17 cellular contexts compared by ENCODE assay signal in the genomic region with DNA sequence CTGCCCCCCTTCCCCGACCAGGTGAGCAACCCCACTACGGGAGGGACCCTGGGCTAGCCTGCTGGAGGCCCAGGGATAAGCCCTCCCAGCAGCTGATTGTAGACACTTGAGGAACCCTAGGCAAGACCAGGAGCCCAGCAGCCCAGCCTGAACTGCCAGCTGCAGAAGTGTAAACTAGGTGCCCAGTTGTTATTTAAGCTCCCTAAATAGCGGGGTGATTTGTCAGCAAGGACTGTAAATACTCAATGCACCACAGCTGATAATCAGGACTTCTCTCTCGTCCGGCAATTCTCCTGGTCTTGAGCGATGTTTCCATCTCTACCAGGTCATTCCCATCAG. TPM values are rescaled to one million over a fixed set of nuclear protein-coding genes. Genes with fewer than 3 reads are reported as not detected.
DNase-seq lines count a peak whose midpoint lies in the region; ATAC-seq, FAIRE-seq and TF ChIP-seq lines count a peak whose summit lies in the region.
"Had no signal": no experiment of that assay in that cellular context is flagged by ENCODE, and none has a peak within 500 bp of the region (broad histone marks: within the 10 kb centered on the region; RNA-seq: fewer than 3 reads in every experiment).

No MANE protein-coding gene starts in this region.

- no peak overlapping the region for H3K27ac ChIP-seq in HepG2 (ENCODE audit: extremely low read length, insufficient read depth, low read length)
- H3K27ac ChIP-seq in right lobe of liver: peak overlapping the region in 1 of 3 donors; percentile 45
- peak overlapping the region in 3 of 4 donors; percentile 37 to 56 (median 40) for H3K27ac ChIP-seq in esophagus muscularis mucosa (replicated peaks in 1 of 4)
- H3K27ac ChIP-seq in neuronal stem cell (replicated peaks; ENCODE audit: low read length): no peak overlapping the region
- peak overlapping the region; percentile 46 for H3K27ac ChIP-seq in vagina

- H3K4me1 ChIP-seq in HepG2 (ENCODE audit: insufficient read depth, low read length) (peaks cover 42% of the 10 kb centered on the region), right lobe of liver (peaks cover 0 to 24% (median 1%) of the 10 kb centered on the region in 4 donors), esophagus muscularis mucosa (peaks cover 50 to 82% (median 78%) of the 10 kb centered on the region in 4 donors), neuronal stem cell (ENCODE audit: control insufficient read depth in 2 of 2, insufficient read depth in 1 of 2, low read depth in 1 of 2, low read length in 2 of 2) (peaks cover 16 to 17% of the 10 kb centered on the region in 2 donors), vagina (peaks cover 63% of the 10 kb centered on the region)

- no peak overlapping the region for H2AK5ac ChIP-seq in neuronal stem cell (ENCODE audit: low read depth, low read length)

- no peak for TF ChIP-seq RAD21 in HepG2 (CRISPR knock-in tag; IDR thresholded peaks at IDR 0.05)

- TF ChIP-seq POLR2A in HepG2 (IDR thresholded peaks at IDR 0.05; ENCODE audit: insufficient read depth in 1 of 2, low read depth in 2 of 2, low read length in 2 of 2) (no peak), right lobe of liver (IDR thresholded peaks at IDR 0.05) (no peak), esophagus muscularis mucosa (IDR thresholded peaks at IDR 0.05; ENCODE audit: low read depth) (no peak), vagina (IDR thresholded peaks at IDR 0.05) (no peak)

- no peaks in the 10 kb centered on the region for H3K36me3 ChIP-seq in HepG2 (replicated peaks in 1 of 2; ENCODE audit: control insufficient read depth in 1 of 2, insufficient read depth in 2 of 2, low read length in 2 of 2)
- H3K36me3 ChIP-seq in right lobe of liver: no peaks in the 10 kb centered on the region
- H3K36me3 ChIP-seq in esophagus muscularis mucosa: no peaks in the 10 kb centered on the region
- no peaks in the 10 kb centered on the region for H3K36me3 ChIP-seq in neuronal stem cell (replicated peaks in 1 of 2; ENCODE audit: control insufficient read depth in 2 of 2, insufficient read depth in 2 of 2, low read length in 2 of 2)
- no peaks in the 10 kb centered on the region for H3K36me3 ChIP-seq in vagina

- no peak overlapping the region for H3K23ac ChIP-seq in neuronal stem cell (ENCODE audit: low read depth, low read length, poor library complexity)

- no peak overlapping the region for H4K91ac ChIP-seq in neuronal stem cell (ENCODE audit: low read depth, low read length, poor library complexity)

- H4K20me1 ChIP-seq in HepG2 (ENCODE audit: insufficient read depth, low read length): peaks cover 10% of the 10 kb centered on the region

- H3K4ac ChIP-seq in neuronal stem cell (ENCODE audit: low read length): no peak overlapping the region

- H2AFZ ChIP-seq in HepG2 (ENCODE audit: low read length) (no peak overlapping the region), neuronal stem cell (ENCODE audit: low read length) (no peak overlapping the region)

- no peak overlapping the region for H4K8ac ChIP-seq in neuronal stem cell (ENCODE audit: low read depth, low read length)

- no peak for FAIRE-seq in HepG2 (lab: Jason Lieb, UNC)
- FAIRE-seq: endometrium, urothelium cell line had no signal

- H2BK12ac ChIP-seq in neuronal stem cell (ENCODE audit: low read length): no peak overlapping the region

- H3K79me2 ChIP-seq in HepG2 (ENCODE audit: insufficient read depth, low read length): peaks cover 51% of the 10 kb centered on the region

- H3K9ac ChIP-seq in HepG2 (ENCODE audit: insufficient read depth, low read depth, low read length): no peak overlapping the region
- no peak overlapping the region for H3K9ac ChIP-seq in neuronal stem cell (ENCODE audit: low read depth, low read length, poor library complexity)

- TF ChIP-seq EP300 in HepG2 (IDR thresholded peaks at IDR 0.05; ENCODE audit: low read depth in 2 of 2, low read length in 2 of 2) (no peak), HepG2 (CRISPR knock-in tag; IDR thresholded peaks at IDR 0.05; ENCODE audit: borderline replicate concordance) (no peak), esophagus muscularis mucosa (IDR thresholded peaks at IDR 0.05) (no peak)

- no peak overlapping the region for H3K18ac ChIP-seq in neuronal stem cell (ENCODE audit: low read length)

- no peaks in the 10 kb centered on the region for H3K9me3 ChIP-seq in HepG2 (ENCODE audit: low read length)
- H3K9me3 ChIP-seq in right lobe of liver: no peaks in the 10 kb centered on the region
- H3K9me3 ChIP-seq in esophagus muscularis mucosa: no peaks in the 10 kb centered on the region
- H3K9me3 ChIP-seq in neuronal stem cell (replicated peaks in 1 of 2; ENCODE audit: control insufficient read depth in 2 of 2, insufficient read depth in 1 of 2, low read depth in 1 of 2, low read length in 2 of 2): no peaks in the 10 kb centered on the region
- no peaks in the 10 kb centered on the region for H3K9me3 ChIP-seq in vagina

- BruUV-seq in HepG2 (replicated peaks; lab: Mats Ljungman, UMichigan): no TSS peak

- WGBS in HepG2 (ENCODE audit: low lambda C conversion rate): 84% methylated on average over 4 of the region's 6 CpGs
- 96% methylated on average over 3 of the region's 6 CpGs for WGBS in right lobe of liver (ENCODE audit: insufficient coverage, low coverage, low lambda C conversion rate, missing lambda C conversion rate)
- 93% methylated on average over 4 of the region's 6 CpGs for WGBS in esophagus muscularis mucosa
- WGBS in neuronal stem cell (ENCODE audit: extremely low coverage in 2 of 2, insufficient read length in 2 of 2, insufficient replicate concordance in 1 of 2), 2 donors: no CpG with 5 or more reads among the region's 6 CpGs

- in situ Hi-C loops in HepG2 (cut with HindIII; ENCODE audit: extremely low pct_ligation_motif_present, low pct_unique_long_range_greater_than_20kb): no loop called here

- ATAC-seq in HepG2: no peak
- ATAC-seq in right lobe of liver: no peak

- no peak overlapping the region for H3K14ac ChIP-seq in neuronal stem cell (ENCODE audit: low read length)

- TF ChIP-seq CTCF in HepG2 (CRISPR knock-in tag; IDR thresholded peaks at IDR 0.05) (no peak), right lobe of liver (IDR thresholded peaks at IDR 0.05) (no peak), esophagus muscularis mucosa (IDR thresholded peaks at IDR 0.05) (no peak), vagina (IDR thresholded peaks at IDR 0.05) (no peak)

- DNase-seq in HepG2 (ENCODE audit: low spot score) (no peak), right lobe of liver (no peak), esophagus muscularis mucosa (ENCODE audit: extremely low spot score) (no peak), neuronal stem cell (ENCODE audit: low spot score) (no peak), vagina (ENCODE audit: extremely low spot score in 2 of 2) (peak in 1 of 2 donors; percentile 52), DMS 273 (lab: John Stamatoyannopoulos, UW; ENCODE audit: unreplicated experiment) (no peak), epidermal melanocyte (ENCODE audit: insufficient read length, low spot score) (no peak)
- DNase-seq in stimulated activated CD4-positive, alpha-beta T cell treated with anti-CD3 and anti-CD28 coated beads, Interleukin-2, amount 100 ng/mL, for 24 hours: no peak
- DNase-seq: activated CD4-positive, alpha-beta T cell treated with anti-CD3 and anti-CD28 coated beads for 36 hours; activated T-cell treated with anti-CD3 and anti-CD28 coated beads, Interleukin-2, amount 50 U/mL, for 72 hours; HFFc6; left cardiac atrium; NCI-H2107; stimulated activated CD4-positive, alpha-beta T cell treated with anti-CD3 and anti-CD28 coated beads, Interleukin-15, amount 100 ng/mL, for 24 hours; T-helper 1 cell had no signal

- H2BK5ac ChIP-seq in neuronal stem cell (ENCODE audit: low read length): no peak overlapping the region

- H3K4me2 ChIP-seq in HepG2 (ENCODE audit: low read depth, low read length): no peak overlapping the region
- no peak overlapping the region for H3K4me2 ChIP-seq in neuronal stem cell (ENCODE audit: insufficient read depth, low read length, poor library complexity, severe bottlenecking)

- H2BK15ac ChIP-seq in neuronal stem cell (ENCODE audit: low read length): no peak overlapping the region

- H3K27me3 ChIP-seq in HepG2 (ENCODE audit: control insufficient read depth in 1 of 2, insufficient read depth in 2 of 2, low read length in 2 of 2) (no peaks in the 10 kb centered on the region), right lobe of liver (no peaks in the 10 kb centered on the region), esophagus muscularis mucosa (no peaks in the 10 kb centered on the region), neuronal stem cell (ENCODE audit: control insufficient read depth in 3 of 3, insufficient read depth in 3 of 3, low read depth in 1 of 3, low read length in 3 of 3) (no peaks in the 10 kb centered on the region), vagina (no peaks in the 10 kb centered on the region)

- POLR2A ChIA-PET in HepG2 (lab: Yijun Ruan, JAX): no interaction called here

- CTCF ChIA-PET in HepG2 (lab: Yijun Ruan, JAX; ENCODE audit: low intra/inter-chr PET ratio, low total read pairs): no interaction called here

- H3K4me3 ChIP-seq in HepG2 (replicated peaks in 1 of 3; ENCODE audit: insufficient read depth in 1 of 3, low read depth in 2 of 3, low read length in 3 of 3) (no peak overlapping the region), right lobe of liver (no peak overlapping the region), esophagus muscularis mucosa (no peak overlapping the region), neuronal stem cell (ENCODE audit: low read length in 2 of 2) (no peak overlapping the region), vagina (no peak overlapping the region)

- H3K79me1 ChIP-seq in neuronal stem cell (ENCODE audit: low read depth, low read length): peaks cover 2% of the 10 kb centered on the region

- intact Hi-C loops in HepG2 (cut with micrococcal nuclease; ENCODE audit: unreplicated experiment) (no loop called here), right lobe of liver (cut with DNase I) (no loop called here), esophagus muscularis mucosa (cut with DNase I) (no loop called here), vagina (cut with DNase I) (no loop called here)

- peak overlapping the region; percentile 16 for H2BK120ac ChIP-seq in neuronal stem cell (ENCODE audit: low read depth, low read length)

RNA-seq across cellular contexts. Expression of gene RAPGEF1, which starts 41.2 kb away (rescaled TPM):
- total RNA-seq in HepG2 (2016; rRNA removed; fragmentation: Illumina TruSeq; extraction: Trizol): 21.2 and 21.7 TPM in 2 replicates
- 6.1 and 9.4 TPM in 2 replicates for total RNA-seq in HepG2 (2016; cell fraction: cytosol; rRNA removed; fragmentation: Illumina TruSeq; extraction: Trizol; ENCODE audit: low read depth)
- 17.2 and 20.5 TPM in 2 replicates for total RNA-seq in HepG2 (2016; cell fraction: insoluble cytoplasmic fraction; rRNA removed; fragmentation: Illumina TruSeq; extraction: Trizol)
- 22.7 and 23.5 TPM in 2 replicates for total RNA-seq in HepG2 (2016; cell fraction: membrane; rRNA removed; fragmentation: Illumina TruSeq; extraction: Trizol)
- 15.4 and 18.1 TPM in 2 replicates for total RNA-seq in HepG2 (2016; cell fraction: nucleus; rRNA removed; fragmentation: Illumina TruSeq; extraction: Trizol)
- 38.9 and 46.6 TPM in 2 replicates for polyA plus RNA-seq in HepG2 (2011; rRNA removed)
- 29.9 and 30.8 TPM in 2 replicates for polyA plus RNA-seq in HepG2 (2011; cell fraction: cytosol; rRNA removed)
- polyA plus RNA-seq in HepG2 (2011; cell fraction: nucleus; rRNA removed): 38.0 and 38.2 TPM in 2 replicates
- 36.7 and 38.5 TPM in 2 replicates for polyA plus RNA-seq in HepG2 (2012)
- 2.1 and 3.2 TPM in 2 replicates for polyA plus RNA-seq in HepG2 (2016; cell fraction: cytosol; fragmentation: Illumina TruSeq; extraction: Trizol; ENCODE audit: low read depth)
- polyA plus RNA-seq in HepG2 (2016; cell fraction: insoluble cytoplasmic fraction; fragmentation: Illumina TruSeq; extraction: Trizol; ENCODE audit: low read depth): 16.9 and 24.5 TPM in 2 replicates
- polyA plus RNA-seq in HepG2 (2016; cell fraction: membrane; fragmentation: Illumina TruSeq; extraction: Trizol; ENCODE audit: low read depth): 15.6 and 18.4 TPM in 2 replicates
- 22.7 and 25.7 TPM in 2 replicates for polyA plus RNA-seq in HepG2 (2016; cell fraction: nucleus; fragmentation: Illumina TruSeq; extraction: Trizol; ENCODE audit: insufficient read depth, low read depth)
- 31.8 and 52.5 TPM in 2 replicates for polyA minus RNA-seq in HepG2 (2011; rRNA and poly(A)+ RNA removed; ENCODE audit: low replicate concordance)
- polyA minus RNA-seq in HepG2 (2011; cell fraction: cytosol; rRNA and poly(A)+ RNA removed): 25.4 and 30.6 TPM in 2 replicates
- 18.2 and 24.7 TPM in 2 replicates for polyA minus RNA-seq in HepG2 (2011; cell fraction: nucleus; rRNA and poly(A)+ RNA removed)
- 10 to 100 TPM; 22.9 to 53.6 (median 30.2) TPM for total RNA-seq in right lobe of liver
- 100 to 1,000 TPM in 2 of 4 donors, 10 to 100 TPM in 2; 66.6 to 138 (median 101) TPM for total RNA-seq in esophagus muscularis mucosa
- polyA plus RNA-seq in neuronal stem cell (2013, experiment 1 of 2): 34.5 TPM
- 33.7 TPM for polyA plus RNA-seq in neuronal stem cell (2013, experiment 2 of 2)
- 57.9 TPM for total RNA-seq in vagina

Comparison
In these comparisons a context has a peak if more than half of its experiments do, and no peak if none do; other contexts are left out.
1. H3K27ac ChIP-seq: peak in esophagus muscularis mucosa (3 of 4) and vagina (single experiment); none in HepG2 (single experiment) and neuronal stem cell (single experiment).